In genomic region chr17:81514735-81515529, GRCh38 we compare ENCODE assay signal across 8 cellular contexts. TPM values are rescaled to one million over a fixed set of nuclear protein-coding genes. Genes with fewer than 3 reads are reported as not detected.
DNase-seq lines count a peak whose midpoint lies in the region; ATAC-seq and TF ChIP-seq lines count a peak whose summit lies in the region.

No MANE protein-coding gene starts in this region.

- no peak for TF ChIP-seq CTCF in CD14-positive monocyte (IDR thresholded peaks at IDR 0.05)
- TF ChIP-seq CTCF in GM20000 (IDR thresholded peaks at IDR 0.05; ENCODE audit: extremely low read depth, missing control alignments) = no peak
- no peak for TF ChIP-seq CTCF in WERI-Rb-1 (IDR thresholded peaks at IDR 0.05; ENCODE audit: low read depth, low read length)
- TF ChIP-seq CTCF in cardiac fibroblast (IDR thresholded peaks at IDR 0.05; ENCODE audit: low read depth, low read length) = no peak
- no peak for TF ChIP-seq CTCF in smooth muscle cell (IDR thresholded peaks at IDR 0.05; ENCODE audit: borderline replicate concordance, insufficient read depth, poor library complexity, severe bottlenecking)

- H3K9me3 Mint-ChIP-seq in CD14-positive monocyte (peaks cover 0 to 3% (median 0%) of the 10 kb centered on the region in 7 donors), immature natural killer cell (peaks cover 0 to 3% (median 0%) of the 10 kb centered on the region in 6 donors)

- DNase-seq in CD14-positive monocyte (ENCODE audit: low spot score) (no peak), GM20000 (ENCODE audit: low spot score) (peak; percentile 90), NCI-H1436 (lab: John Stamatoyannopoulos, UW) (peak; percentile 52), WERI-Rb-1 (peak; percentile 78), cardiac fibroblast (ENCODE audit: low read depth in 2 of 2) (peak; percentile 86 to 88), immature natural killer cell (peak; percentile 65 to 69 (median 66)), smooth muscle cell (lab: John Stamatoyannopoulos, UW; ENCODE audit: unreplicated experiment) (peak; percentile 63)

- H3K9me3 ChIP-seq in WERI-Rb-1 (ENCODE audit: severe bottlenecking) (no peaks in the 10 kb centered on the region), smooth muscle cell (replicated peaks; ENCODE audit: low read depth) (no peaks in the 10 kb centered on the region)

- H3K4me3 Mint-ChIP-seq in CD14-positive monocyte = peak overlapping the region; percentile 83 to 91
- peak overlapping the region; percentile 89 to 93 (median 93) for H3K4me3 Mint-ChIP-seq in immature natural killer cell

- peak overlapping the region; percentile 95 for H3K27ac ChIP-seq in WERI-Rb-1
- peak overlapping the region; percentile 92 for H3K27ac ChIP-seq in smooth muscle cell (ENCODE audit: low read depth)

- 2% methylated on average over 32 of the region's 82 CpGs for WGBS in smooth muscle cell (ENCODE audit: low lambda C conversion rate)

- peaks cover 56% of the 10 kb centered on the region for H3K79me2 ChIP-seq in smooth muscle cell (ENCODE audit: low read depth)

- H3K27me3 Mint-ChIP-seq in CD14-positive monocyte (ENCODE audit: low read depth in 3 of 3) = peaks cover 0 to 7% (median 4%) of the 10 kb centered on the region in 3 donors
- peaks cover 24 to 35% (median 27%) of the 10 kb centered on the region in 3 donors for H3K27me3 Mint-ChIP-seq in immature natural killer cell (ENCODE audit: low read depth in 3 of 3)

- H3K27me3 ChIP-seq in WERI-Rb-1 (ENCODE audit: insufficient read depth, low read depth, severe bottlenecking) (no peaks in the 10 kb centered on the region), smooth muscle cell (ENCODE audit: low read depth) (no peaks in the 10 kb centered on the region)

- intact Hi-C loops in CD14-positive monocyte (cut with micrococcal nuclease) = loop anchor here (2.0 to 5.0 kb wide), 3 partner anchors 37 to 118 kb away; partner anchors contain the start of genes BAHCC1 (in 1 of the 2) and FAAP100 (in 1 of the 2)

- H3K4me2 ChIP-seq in smooth muscle cell = peak overlapping the region; percentile 99

- H3K27ac Mint-ChIP-seq in CD14-positive monocyte = peak overlapping the region; percentile 83 to 92 (median 88)
- peak overlapping the region; percentile 84 to 96 (median 90) for H3K27ac Mint-ChIP-seq in immature natural killer cell

- no peak for ATAC-seq in HG03097 (IDR thresholded peaks at IDR 0.05; ENCODE audit: low FRiP score, unreplicated experiment)

- peaks cover 46% of the 10 kb centered on the region for H3K4me1 ChIP-seq in smooth muscle cell (ENCODE audit: low read depth)

- H3F3A ChIP-seq in smooth muscle cell (ENCODE audit: low read depth) = peaks cover 51% of the 10 kb centered on the region

- H3K4me1 Mint-ChIP-seq in CD14-positive monocyte (peaks cover 59% of the 10 kb centered on the region), immature natural killer cell (peaks cover 47 to 56% of the 10 kb centered on the region in 2 donors)

- H3K9ac ChIP-seq in smooth muscle cell (ENCODE audit: low read depth) = peak overlapping the region; percentile 75

- peaks cover 72% of the 10 kb centered on the region for H4K20me1 ChIP-seq in smooth muscle cell (ENCODE audit: low read depth)

- H3K4me3 ChIP-seq in WERI-Rb-1 (ENCODE audit: low read depth, low read length) (peak overlapping the region; percentile 83), cardiac fibroblast (replicated peaks in 1 of 2; ENCODE audit: low read depth in 2 of 2, low read length in 2 of 2) (peak overlapping the region; percentile 69 to 81), smooth muscle cell (peak overlapping the region; percentile 61)

- H2AFZ ChIP-seq in smooth muscle cell (ENCODE audit: low read depth) = no peak overlapping the region

- peaks cover 24% of the 10 kb centered on the region for H3K36me3 ChIP-seq in WERI-Rb-1
- peaks cover 3% of the 10 kb centered on the region for H3K36me3 ChIP-seq in smooth muscle cell (ENCODE audit: low read depth)

- peaks cover 24 to 27% of the 10 kb centered on the region in 2 donors for H3K36me3 Mint-ChIP-seq in CD14-positive monocyte
- peaks cover 19 to 22% (median 20%) of the 10 kb centered on the region in 3 donors for H3K36me3 Mint-ChIP-seq in immature natural killer cell

RNA-seq across cellular contexts. Expression of gene ACTG1, which starts 2.3 kb away (rescaled TPM):
- polyA plus RNA-seq in CD14-positive monocyte = 1,000 to 10,000 TPM; 1,133 to 1,620 TPM
- 1,000 to 10,000 TPM; 1,637 to 3,074 (median 2,788) TPM for polyA plus RNA-seq in immature natural killer cell
- total RNA-seq in smooth muscle cell = 6,157 and 6,793 TPM in 2 replicates
- 5,089 and 5,332 TPM in 2 replicates for polyA plus RNA-seq in smooth muscle cell

RNA-seq across cellular contexts. Expression of gene FSCN2, which starts 13.2 kb away (rescaled TPM):
- polyA plus RNA-seq in CD14-positive monocyte (not detected), immature natural killer cell (under 1 TPM in 1 of 3 donors, not detected in 2; 0.23 TPM), smooth muscle cell (0.56 and 0.72 TPM in 2 replicates)
- 0.63 and 2.2 TPM in 2 replicates for total RNA-seq in smooth muscle cell

RNA-seq across cellular contexts. Expression of gene FAAP100, which starts 37.2 kb away (rescaled TPM):
- polyA plus RNA-seq in CD14-positive monocyte (10 to 100 TPM; 10.3 to 13.9 TPM), immature natural killer cell (10 to 100 TPM; 11.4 to 25.0 (median 14.5) TPM), smooth muscle cell (25.4 and 28.5 TPM in 2 replicates)
- 17.9 and 19.4 TPM in 2 replicates for total RNA-seq in smooth muscle cell
